9 cellular contexts compared by ENCODE assay signal in the genomic region with DNA sequence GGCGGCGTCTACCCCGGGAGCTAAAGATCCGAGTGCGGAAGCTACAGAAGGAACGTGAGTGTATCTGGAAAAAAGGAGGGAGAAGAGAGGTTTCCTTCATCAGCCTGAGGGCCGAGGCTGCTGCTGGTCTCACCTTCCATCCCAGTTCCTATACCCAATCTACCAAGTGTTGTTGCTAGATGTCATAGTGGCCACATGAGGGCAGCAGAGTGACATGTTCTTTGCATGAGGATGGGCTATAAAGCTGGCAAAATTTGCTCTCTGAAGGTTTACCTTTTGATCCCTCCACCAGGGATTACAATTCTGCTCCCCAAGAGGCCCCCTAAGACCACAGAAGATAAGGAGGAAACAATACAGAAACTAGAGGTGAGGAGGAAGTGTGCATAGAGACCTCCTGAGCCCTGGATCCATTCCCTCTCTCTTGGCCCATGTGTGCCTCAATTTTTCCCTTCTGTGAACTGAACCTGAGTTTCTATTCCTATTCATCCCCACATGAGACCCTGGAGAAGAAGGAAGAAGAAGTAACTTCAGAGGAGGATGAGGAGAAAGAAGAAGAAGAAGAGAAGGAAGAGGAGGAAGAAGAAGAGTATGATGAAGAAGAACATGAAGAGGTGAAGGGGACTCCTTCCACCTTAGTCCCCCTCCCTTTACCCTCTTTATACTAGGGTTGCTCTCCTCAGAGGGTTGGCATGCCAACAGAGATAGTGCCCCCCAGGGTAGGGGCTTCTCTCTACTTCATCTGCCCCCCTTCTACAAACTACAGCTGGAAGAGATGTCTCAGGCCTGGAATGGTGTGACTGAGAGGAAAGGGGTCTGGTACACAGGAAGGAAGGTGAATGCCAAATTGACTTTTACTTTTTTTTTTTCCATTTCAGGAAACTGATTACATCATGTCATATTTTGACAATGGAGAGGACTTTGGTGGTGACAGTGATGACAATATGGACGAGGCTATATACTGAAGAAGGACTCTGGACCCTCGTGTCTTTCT. TPM values are rescaled to one million over a fixed set of nuclear protein-coding genes. Genes with fewer than 3 reads are reported as not detected.
DNase-seq lines count a peak whose midpoint lies in the region; ATAC-seq and TF ChIP-seq lines count a peak whose summit lies in the region.
"Had no signal": no experiment of that assay in that cellular context is flagged by ENCODE, and none has a peak within 500 bp of the region (broad histone marks: within the 10 kb centered on the region; RNA-seq: fewer than 3 reads in every experiment).

No MANE protein-coding gene starts in this region.

- WGBS in liver: 29% methylated on average over 9 of the region's 9 CpGs

- no peaks in the 10 kb centered on the region for H3K27me3 Mint-ChIP-seq in activated CD4-positive, alpha-beta T cell treated with anti-CD3 and anti-CD28 coated beads, Interleukin-2, amount 10 ng/mL, durations not matched to agents 7 days and 5 days

- H3K4me1 ChIP-seq in liver (ENCODE audit: control insufficient read depth in 4 of 4, insufficient read depth in 4 of 4, low read length in 3 of 4): peaks cover 19 to 49% (median 33%) of the 10 kb centered on the region in 4 donors

- DNase-seq in COLO668 (lab: John Stamatoyannopoulos, UW; ENCODE audit: unreplicated experiment) (peak; percentile 78), NCI-H526 (lab: John Stamatoyannopoulos, UW) (peak; percentile 87 to 96), dorsolateral prefrontal cortex (peak in 9 of 10 donors; percentile 36 to 89 (median 73))
- peak; percentile 85 for DNase-seq in activated CD4-positive, alpha-beta T cell treated with anti-CD3 and anti-CD28 coated beads, Interleukin-2, amount 10 ng/mL, durations not matched to agents 7 days and 5 days
- DNase-seq in stimulated activated CD4-positive, alpha-beta T cell treated with anti-CD3 and anti-CD28 coated beads, TNF-alpha, amount 100 ng/mL, for 4 hours (ENCODE audit: low read depth in 3 of 3): peak in 2 of 3 experiments; percentile 44 to 56

- H3K27ac ChIP-seq in dorsolateral prefrontal cortex (peak overlapping the region; percentile 50 to 98 (median 95)), liver (ENCODE audit: low read depth in 1 of 2, low read length in 2 of 2) (peak overlapping the region; percentile 87 to 93)

- H3K4me3 Mint-ChIP-seq in activated CD4-positive, alpha-beta T cell treated with anti-CD3 and anti-CD28 coated beads, Interleukin-2, amount 10 ng/mL, durations not matched to agents 7 days and 5 days: no peak overlapping the region

- CTCF ChIA-PET in activated CD4-positive, alpha-beta T cell treated with anti-CD3 and anti-CD28 coated beads, Interleukin-2, amount 10 ng/mL, durations not matched to agents 7 days and 5 days (lab: Charles Lee): interaction anchor here (0.9 to 8.7 kb wide), 25 partner anchors 9 to 132 kb away, joined by 3 to 190 read pairs (median 5); partner anchors contain the start of genes ANKRD34A, LIX1L, NUDT17 and PIAS3

- peak; percentile 98 to 99 for TF ChIP-seq RAD21 in liver (IDR thresholded peaks at IDR 0.05)

- peak overlapping the region in 4 of 59 donors; percentile 38 to 53 (median 45) for H3K4me3 ChIP-seq in dorsolateral prefrontal cortex
- H3K4me3 ChIP-seq in liver (ENCODE audit: low read depth in 1 of 3, low read length in 3 of 3): no peak overlapping the region

- H3K4me1 Mint-ChIP-seq in activated CD4-positive, alpha-beta T cell treated with anti-CD3 and anti-CD28 coated beads, Interleukin-2, amount 10 ng/mL, durations not matched to agents 7 days and 5 days: peaks cover 26% of the 10 kb centered on the region

- peaks cover 3% of the 10 kb centered on the region for H3K36me3 Mint-ChIP-seq in activated CD4-positive, alpha-beta T cell treated with anti-CD3 and anti-CD28 coated beads, Interleukin-2, amount 10 ng/mL, durations not matched to agents 7 days and 5 days (ENCODE audit: low read depth)

- H3K36me3 ChIP-seq in liver (ENCODE audit: control insufficient read depth in 4 of 4, insufficient read depth in 3 of 4, low read depth in 1 of 4, low read length in 3 of 4): peaks cover 0 to 8% (median 0%) of the 10 kb centered on the region in 4 donors

- peak overlapping the region; percentile 51 to 56 for H3K9ac ChIP-seq in liver (ENCODE audit: low read depth in 1 of 2, low read length in 2 of 2)

- no peaks in the 10 kb centered on the region for H3K9me3 ChIP-seq in liver (ENCODE audit: control insufficient read depth in 4 of 4, low read length in 3 of 4)

- peak; percentile 32 for ATAC-seq in HG03354 (IDR thresholded peaks at IDR 0.05; ENCODE audit: poor library complexity, severe bottlenecking, unreplicated experiment)
- ATAC-seq in HG03520 (IDR thresholded peaks at IDR 0.05; ENCODE audit: unreplicated experiment): no peak

- H3K27ac Mint-ChIP-seq in activated CD4-positive, alpha-beta T cell treated with anti-CD3 and anti-CD28 coated beads, Interleukin-2, amount 10 ng/mL, durations not matched to agents 7 days and 5 days: no peak overlapping the region

- H3K27me3 ChIP-seq in dorsolateral prefrontal cortex (no peaks in the 10 kb centered on the region), liver (ENCODE audit: control insufficient read depth in 4 of 4, insufficient read depth in 4 of 4, low read length in 3 of 4) (no peaks in the 10 kb centered on the region)

- POLR2A ChIA-PET in activated CD4-positive, alpha-beta T cell treated with anti-CD3 and anti-CD28 coated beads, Interleukin-2, amount 10 ng/mL, durations not matched to agents 7 days and 5 days (lab: Charles Lee): interaction anchor here (2.7 kb wide), 1 partner anchor 17 kb away, joined by 16 read pairs; no protein-coding TSS in a partner anchor

- peak; percentile 62 to 97 (median 91) for TF ChIP-seq CTCF in dorsolateral prefrontal cortex (IDR thresholded peaks at IDR 0.05 in 54 of 56, conservative IDR thresholded peaks at IDR 0.05 in 2 of 56; ENCODE audit: low read depth in 1 of 56, partially characterized antibody in 56 of 56)
- TF ChIP-seq CTCF in liver (IDR thresholded peaks at IDR 0.05; ENCODE audit: low read depth, low read length, missing input control): peak; percentile 92

- peaks cover 2% of the 10 kb centered on the region for H3K9me3 Mint-ChIP-seq in activated CD4-positive, alpha-beta T cell treated with anti-CD3 and anti-CD28 coated beads, Interleukin-2, amount 10 ng/mL, durations not matched to agents 7 days and 5 days

- intact Hi-C loops in dorsolateral prefrontal cortex (cut with DNase I): loop anchor here (1.0 to 5.0 kb wide), 4 partner anchors 17 to 155 kb away; partner anchors contain the start of genes POLR3C (in 1 of the 2) and RNF115 (in 1 of the 2)

TF ChIP-seq in liver, 16 proteins besides CTCF, POLR2A, EP300 and RAD21 (continues in another document):
- TF ChIP-seq HNF4A (conservative IDR thresholded peaks at IDR 0.05): no peak
- TF ChIP-seq FOXA2 (IDR thresholded peaks at IDR 0.05): no peak
- TF ChIP-seq YY1 (IDR thresholded peaks at IDR 0.05): no peak
- TF ChIP-seq, protein P1, sequence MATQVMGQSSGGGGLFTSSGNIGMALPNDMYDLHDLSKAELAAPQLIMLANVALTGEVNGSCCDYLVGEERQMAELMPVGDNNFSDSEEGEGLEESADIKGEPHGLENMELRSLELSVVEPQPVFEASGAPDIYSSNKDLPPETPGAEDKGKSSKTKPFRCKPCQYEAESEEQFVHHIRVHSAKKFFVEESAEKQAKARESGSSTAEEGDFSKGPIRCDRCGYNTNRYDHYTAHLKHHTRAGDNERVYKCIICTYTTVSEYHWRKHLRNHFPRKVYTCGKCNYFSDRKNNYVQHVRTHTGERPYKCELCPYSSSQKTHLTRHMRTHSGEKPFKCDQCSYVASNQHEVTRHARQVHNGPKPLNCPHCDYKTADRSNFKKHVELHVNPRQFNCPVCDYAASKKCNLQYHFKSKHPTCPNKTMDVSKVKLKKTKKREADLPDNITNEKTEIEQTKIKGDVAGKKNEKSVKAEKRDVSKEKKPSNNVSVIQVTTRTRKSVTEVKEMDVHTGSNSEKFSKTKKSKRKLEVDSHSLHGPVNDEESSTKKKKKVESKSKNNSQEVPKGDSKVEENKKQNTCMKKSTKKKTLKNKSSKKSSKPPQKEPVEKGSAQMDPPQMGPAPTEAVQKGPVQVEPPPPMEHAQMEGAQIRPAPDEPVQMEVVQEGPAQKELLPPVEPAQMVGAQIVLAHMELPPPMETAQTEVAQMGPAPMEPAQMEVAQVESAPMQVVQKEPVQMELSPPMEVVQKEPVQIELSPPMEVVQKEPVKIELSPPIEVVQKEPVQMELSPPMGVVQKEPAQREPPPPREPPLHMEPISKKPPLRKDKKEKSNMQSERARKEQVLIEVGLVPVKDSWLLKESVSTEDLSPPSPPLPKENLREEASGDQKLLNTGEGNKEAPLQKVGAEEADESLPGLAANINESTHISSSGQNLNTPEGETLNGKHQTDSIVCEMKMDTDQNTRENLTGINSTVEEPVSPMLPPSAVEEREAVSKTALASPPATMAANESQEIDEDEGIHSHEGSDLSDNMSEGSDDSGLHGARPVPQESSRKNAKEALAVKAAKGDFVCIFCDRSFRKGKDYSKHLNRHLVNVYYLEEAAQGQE (IDR thresholded peaks at IDR 0.05): no peak
- TF ChIP-seq, protein P2, sequence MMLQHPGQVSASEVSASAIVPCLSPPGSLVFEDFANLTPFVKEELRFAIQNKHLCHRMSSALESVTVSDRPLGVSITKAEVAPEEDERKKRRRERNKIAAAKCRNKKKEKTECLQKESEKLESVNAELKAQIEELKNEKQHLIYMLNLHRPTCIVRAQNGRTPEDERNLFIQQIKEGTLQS (IDR thresholded peaks at IDR 0.05): no peak
- TF ChIP-seq SP1 (IDR thresholded peaks at IDR 0.05): peak; percentile 30

RNA-seq across cellular contexts. Expression of gene POLR3GL, which starts 13.3 kb away (rescaled TPM):
- total RNA-seq in activated CD4-positive, alpha-beta T cell treated with anti-CD3 and anti-CD28 coated beads, Interleukin-2, amount 10 ng/mL, durations not matched to agents 7 days and 5 days: 10 to 100 TPM; 27.3 to 29.2 TPM
- total RNA-seq in dorsolateral prefrontal cortex (10 to 100 TPM; 13.1 to 24.6 (median 19.0) TPM), liver (10 to 100 TPM; 11.9 to 12.7 TPM)
- polyA plus RNA-seq in liver: 10 to 100 TPM; 19.8 to 23.4 TPM

RNA-seq across cellular contexts. Expression of gene ANKRD34A, which starts 13.4 kb away (rescaled TPM):
- total RNA-seq in activated CD4-positive, alpha-beta T cell treated with anti-CD3 and anti-CD28 coated beads, Interleukin-2, amount 10 ng/mL, durations not matched to agents 7 days and 5 days: 1 to 10 TPM; 2.0 to 2.2 TPM
- total RNA-seq in dorsolateral prefrontal cortex (10 to 100 TPM; 13.4 to 48.3 (median 29.4) TPM), liver (under 1 TPM in 1 of 2 donors, not detected in 1; 0.17 TPM)
- polyA plus RNA-seq in liver: under 1 TPM; 0.06 to 0.13 TPM

RNA-seq across cellular contexts. Expression of gene TXNIP, which starts 18.6 kb away (rescaled TPM):
- 100 to 1,000 TPM; 240 to 262 TPM for total RNA-seq in activated CD4-positive, alpha-beta T cell treated with anti-CD3 and anti-CD28 coated beads, Interleukin-2, amount 10 ng/mL, durations not matched to agents 7 days and 5 days
- total RNA-seq in dorsolateral prefrontal cortex: 100 to 1,000 TPM in 98 of 120 experiments, 10 to 100 TPM in 22; 36.4 to 580 (median 158) TPM
- total RNA-seq in liver: 100 to 1,000 TPM in 1 of 2 donors, 10 to 100 TPM in 1; 84.7 to 223 TPM
- polyA plus RNA-seq in liver: 10 to 100 TPM; 53.8 to 99.2 TPM

RNA-seq across cellular contexts. Expression of gene LIX1L, which starts 20.0 kb away (rescaled TPM):
- total RNA-seq in activated CD4-positive, alpha-beta T cell treated with anti-CD3 and anti-CD28 coated beads, Interleukin-2, amount 10 ng/mL, durations not matched to agents 7 days and 5 days: 10 to 100 TPM; 49.5 to 57.5 TPM
- total RNA-seq in dorsolateral prefrontal cortex (10 to 100 TPM; 10.5 to 32.8 (median 17.8) TPM), liver (1 to 10 TPM; 6.5 to 8.6 TPM)
- 1 to 10 TPM; 4.6 to 6.0 TPM for polyA plus RNA-seq in liver

RNA-seq across cellular contexts. Expression of gene HJV, which starts 43.8 kb away (rescaled TPM):
- total RNA-seq in activated CD4-positive, alpha-beta T cell treated with anti-CD3 and anti-CD28 coated beads, Interleukin-2, amount 10 ng/mL, durations not matched to agents 7 days and 5 days: not detected
- total RNA-seq in dorsolateral prefrontal cortex: 1 to 10 TPM in 3 of 120 experiments, under 1 TPM in 39, not detected in 78; 0.20 to 1.2 (median 0.42) TPM
- total RNA-seq in liver: 10 to 100 TPM; 68.0 to 80.5 TPM
- 100 to 1,000 TPM; 115 to 138 TPM for polyA plus RNA-seq in liver
- total RNA-seq: T-helper 1 cell treated with Interleukin-12 subunit alpha and Interleukin-12 subunit beta and Interleukin-4 antibody, amounts not matched to agents 30 ng/mL and 1 ng/mL, for 36 hours had no signal

Comparison
In these comparisons a context has a peak if more than half of its experiments do, and no peak if none do; other contexts are left out.
1. RNA of gene ANKRD34A, which starts 13.4 kb away (total RNA-seq): 13.4 to 48.3 TPM in dorsolateral prefrontal cortex; 2.0 to 2.2 TPM in activated CD4-positive, alpha-beta T cell treated with anti-CD3 and anti-CD28 coated beads, Interleukin-2, amount 10 ng/mL, durations not matched to agents 7 days and 5 days and 0.17 TPM in liver; every median in the first group is over 4 times any median in the second.
2. Peak in every context shown above with its lines, with median percentiles within 50 percentile points of each other: DNase-seq.